Comparison of ENCODE assay signal across 9 cellular contexts in the genomic region with DNA sequence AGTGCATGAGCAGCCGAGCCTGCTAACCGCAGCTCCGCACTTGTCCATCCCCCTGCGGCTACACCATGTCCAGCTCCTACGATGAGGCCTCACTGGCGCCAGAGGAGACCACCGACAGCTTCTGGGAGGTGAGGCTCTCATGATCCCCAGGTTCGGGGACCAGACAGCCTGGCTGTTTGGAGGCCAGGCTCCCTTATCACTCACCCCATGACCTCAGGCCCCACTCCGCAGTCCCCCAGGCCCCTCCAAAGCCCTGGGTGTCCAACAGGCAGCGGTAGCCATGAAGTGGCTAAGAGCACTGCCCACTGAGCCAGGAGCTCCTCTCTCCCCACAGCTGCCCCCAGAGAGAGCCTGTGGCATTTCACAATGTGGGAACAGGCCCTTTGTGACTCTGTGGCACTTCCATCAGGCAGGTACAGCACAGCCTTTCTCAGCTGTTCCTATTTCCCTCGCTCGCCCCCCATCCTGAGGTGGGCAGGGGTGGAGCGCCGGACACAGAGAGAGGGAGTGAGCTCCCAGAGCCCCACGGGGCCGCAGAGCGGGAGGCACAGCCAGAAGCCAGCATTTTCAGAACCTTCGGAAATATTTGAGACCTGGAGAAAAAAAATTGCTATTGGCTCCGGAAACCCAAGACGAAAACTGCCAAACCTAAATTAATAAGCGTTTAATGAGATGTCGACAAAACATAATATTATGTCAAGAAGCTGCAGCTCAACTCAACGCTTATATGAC. TPM values are rescaled to one million over a fixed set of nuclear protein-coding genes. Genes with fewer than 3 reads are reported as not detected.
A peak's percentile ranks its signal among the peaks of the same experiment; 100 is the strongest.
DNase-seq lines count a peak whose midpoint lies in the region; ATAC-seq and TF ChIP-seq lines count a peak whose summit lies in the region.
"Had no signal": no experiment of that assay in that cellular context is flagged by ENCODE, and none has a peak within 500 bp of the region (broad histone marks: within the 10 kb centered on the region; RNA-seq: fewer than 3 reads in every experiment).

No MANE protein-coding gene starts in this region.

- H3F3A ChIP-seq in Loucy (ENCODE audit: low read depth) (no peaks in the 10 kb centered on the region), neural cell (ENCODE audit: insufficient read depth, low read length, poor library complexity, severe bottlenecking) (no peaks in the 10 kb centered on the region)

- H3K9me3 Mint-ChIP-seq in effector memory CD8-positive, alpha-beta T cell: no peaks in the 10 kb centered on the region

- peak overlapping the region; percentile 68 for H3K4me2 ChIP-seq in Loucy (ENCODE audit: low read depth, low read length, poor library complexity, severe bottlenecking)
- H3K4me2 ChIP-seq in neural cell (ENCODE audit: low read length): peak overlapping the region; percentile 51

- no peak overlapping the region for H3K27ac Mint-ChIP-seq in effector memory CD8-positive, alpha-beta T cell

- peaks cover 11% of the 10 kb centered on the region for H3K36me3 Mint-ChIP-seq in effector memory CD8-positive, alpha-beta T cell (ENCODE audit: insufficient read depth)
- H3K36me3 Mint-ChIP-seq: CD14-positive monocyte had no signal

- peak overlapping the region; percentile 36 for H3K9ac ChIP-seq in Loucy (ENCODE audit: low read depth, low read length, poor library complexity, severe bottlenecking)
- no peak overlapping the region for H3K9ac ChIP-seq in neural cell (ENCODE audit: low read length)

- no peak for DNase-seq in effector memory CD8-positive, alpha-beta T cell
- no peak for DNase-seq in GM13977 (ENCODE audit: low spot score)
- DNase-seq in GDM1 (lab: John Stamatoyannopoulos, UW): no peak
- DNase-seq in ACHN: no peak

- ATAC-seq in effector memory CD8-positive, alpha-beta T cell (replicated peaks): no peak
- ATAC-seq in GM21529 (IDR thresholded peaks at IDR 0.05; ENCODE audit: unreplicated experiment): no peak

- peaks cover 12 to 14% of the 10 kb centered on the region in 2 donors for H3K4me1 Mint-ChIP-seq in effector memory CD8-positive, alpha-beta T cell (ENCODE audit: low read depth in 2 of 2)

- no peak for TF ChIP-seq CTCF in Loucy (conservative IDR thresholded peaks at IDR 0.05; ENCODE audit: low read length)
- TF ChIP-seq CTCF in neural cell (IDR thresholded peaks at IDR 0.05; ENCODE audit: poor library complexity, severe bottlenecking): no peak
- no peak for TF ChIP-seq CTCF in GM13977 (IDR thresholded peaks at IDR 0.05; ENCODE audit: extremely low read depth, insufficient read depth, missing control alignments)

- H3K27me3 Mint-ChIP-seq in effector memory CD8-positive, alpha-beta T cell: no peaks in the 10 kb centered on the region

- H4K20me1 ChIP-seq in Loucy (ENCODE audit: insufficient read depth, low read length, poor library complexity, severe bottlenecking) (no peaks in the 10 kb centered on the region), neural cell (ENCODE audit: insufficient read depth) (no peaks in the 10 kb centered on the region)

- H3K79me2 ChIP-seq in ACC112 (ENCODE audit: control insufficient read depth, insufficient read depth, low read length, unreplicated experiment) (no peaks in the 10 kb centered on the region), Loucy (ENCODE audit: insufficient read depth, low read length) (no peaks in the 10 kb centered on the region), neural cell (replicated peaks; ENCODE audit: insufficient read depth, low read length) (no peaks in the 10 kb centered on the region)

- H3K4me1 ChIP-seq in ACC112 (ENCODE audit: control insufficient read depth, insufficient read depth, low read length, unreplicated experiment): peaks cover 9% of the 10 kb centered on the region
- H3K4me1 ChIP-seq in Loucy (ENCODE audit: insufficient read depth, low read length, poor library complexity, severe bottlenecking): no peaks in the 10 kb centered on the region

- no peak overlapping the region for H3K27ac ChIP-seq in ACC112 (ENCODE audit: low read depth, low read length)
- H3K27ac ChIP-seq in neural cell (ENCODE audit: low read length): no peak overlapping the region

- in situ Hi-C loops in GM13977 (cut with MboI; ENCODE audit: low pct_unique_long_range_greater_than_20kb, low sequenced_read_pairs, unreplicated experiment) (no loop called here), ACHN (cut with HindIII; ENCODE audit: low pct_ligation_motif_present, low pct_unique_long_range_greater_than_20kb, low sequenced_read_pairs) (no loop called here)

- peak overlapping the region; percentile 44 to 58 for H3K4me3 Mint-ChIP-seq in effector memory CD8-positive, alpha-beta T cell

- H3K9me3 ChIP-seq in Loucy (ENCODE audit: insufficient read depth, low read depth, low read length) (no peaks in the 10 kb centered on the region), neural cell (ENCODE audit: low read length) (no peaks in the 10 kb centered on the region)

- no peak for TF ChIP-seq RAD21 in neural cell (conservative IDR thresholded peaks at IDR 0.05)

- H2AFZ ChIP-seq in ACC112 (ENCODE audit: low read length, unreplicated experiment): peak overlapping the region; percentile 63
- peak overlapping the region; percentile 76 for H2AFZ ChIP-seq in Loucy (ENCODE audit: low read length)
- H2AFZ ChIP-seq in neural cell (ENCODE audit: low read depth, low read length): no peak overlapping the region

- H3K36me3 ChIP-seq in ACC112 (ENCODE audit: insufficient read depth, low read length) (no peaks in the 10 kb centered on the region), Loucy (ENCODE audit: insufficient read depth, low read length) (no peaks in the 10 kb centered on the region), neural cell (ENCODE audit: insufficient read depth, low read length) (no peaks in the 10 kb centered on the region)

- H3K27me3 ChIP-seq in ACC112 (ENCODE audit: insufficient read depth, low read length) (no peaks in the 10 kb centered on the region), Loucy (ENCODE audit: insufficient read depth, low read length, poor library complexity, severe bottlenecking) (no peaks in the 10 kb centered on the region), neural cell (ENCODE audit: insufficient read depth, low read depth, low read length) (no peaks in the 10 kb centered on the region)

- H3K4me3 ChIP-seq in ACC112 (ENCODE audit: low read depth, low read length) (peak overlapping the region; percentile 54), Loucy (ENCODE audit: low read length, poor library complexity, severe bottlenecking) (peak overlapping the region; percentile 61), neural cell (ENCODE audit: low read length) (peak overlapping the region; percentile 28)

- H3K9me2 ChIP-seq in Loucy (replicated peaks; ENCODE audit: low read depth, low read length) (no peaks in the 10 kb centered on the region), neural cell (ENCODE audit: insufficient read depth, low read length) (no peaks in the 10 kb centered on the region)

- TF ChIP-seq EP300 in neural cell (conservative IDR thresholded peaks at IDR 0.05; ENCODE audit: poor library complexity, severe bottlenecking): no peak

TF ChIP-seq in neural cell, 6 proteins besides CTCF, POLR2A, EP300 and RAD21:
- TF ChIP-seq TAF1 (IDR thresholded peaks at IDR 0.05; ENCODE audit: low read depth): no peak
- no peak for TF ChIP-seq EZH2 (IDR thresholded peaks at IDR 0.05; ENCODE audit: borderline replicate concordance, insufficient read depth, low read length, poor library complexity, severe bottlenecking)
- TF ChIP-seq, protein P1, sequence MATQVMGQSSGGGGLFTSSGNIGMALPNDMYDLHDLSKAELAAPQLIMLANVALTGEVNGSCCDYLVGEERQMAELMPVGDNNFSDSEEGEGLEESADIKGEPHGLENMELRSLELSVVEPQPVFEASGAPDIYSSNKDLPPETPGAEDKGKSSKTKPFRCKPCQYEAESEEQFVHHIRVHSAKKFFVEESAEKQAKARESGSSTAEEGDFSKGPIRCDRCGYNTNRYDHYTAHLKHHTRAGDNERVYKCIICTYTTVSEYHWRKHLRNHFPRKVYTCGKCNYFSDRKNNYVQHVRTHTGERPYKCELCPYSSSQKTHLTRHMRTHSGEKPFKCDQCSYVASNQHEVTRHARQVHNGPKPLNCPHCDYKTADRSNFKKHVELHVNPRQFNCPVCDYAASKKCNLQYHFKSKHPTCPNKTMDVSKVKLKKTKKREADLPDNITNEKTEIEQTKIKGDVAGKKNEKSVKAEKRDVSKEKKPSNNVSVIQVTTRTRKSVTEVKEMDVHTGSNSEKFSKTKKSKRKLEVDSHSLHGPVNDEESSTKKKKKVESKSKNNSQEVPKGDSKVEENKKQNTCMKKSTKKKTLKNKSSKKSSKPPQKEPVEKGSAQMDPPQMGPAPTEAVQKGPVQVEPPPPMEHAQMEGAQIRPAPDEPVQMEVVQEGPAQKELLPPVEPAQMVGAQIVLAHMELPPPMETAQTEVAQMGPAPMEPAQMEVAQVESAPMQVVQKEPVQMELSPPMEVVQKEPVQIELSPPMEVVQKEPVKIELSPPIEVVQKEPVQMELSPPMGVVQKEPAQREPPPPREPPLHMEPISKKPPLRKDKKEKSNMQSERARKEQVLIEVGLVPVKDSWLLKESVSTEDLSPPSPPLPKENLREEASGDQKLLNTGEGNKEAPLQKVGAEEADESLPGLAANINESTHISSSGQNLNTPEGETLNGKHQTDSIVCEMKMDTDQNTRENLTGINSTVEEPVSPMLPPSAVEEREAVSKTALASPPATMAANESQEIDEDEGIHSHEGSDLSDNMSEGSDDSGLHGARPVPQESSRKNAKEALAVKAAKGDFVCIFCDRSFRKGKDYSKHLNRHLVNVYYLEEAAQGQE (IDR thresholded peaks at IDR 0.05; ENCODE audit: borderline replicate concordance): no peak
- no peak for TF ChIP-seq MXI1 (conservative IDR thresholded peaks at IDR 0.05; ENCODE audit: poor library complexity, severe bottlenecking)
- no peak for TF ChIP-seq SMC3 (conservative IDR thresholded peaks at IDR 0.05; ENCODE audit: poor library complexity)
- TF ChIP-seq POLR2AphosphoS5 (IDR thresholded peaks at IDR 0.05): no peak

RNA-seq across cellular contexts. Expression of a gene that starts 29.7 kb away (rescaled TPM):
- polyA plus RNA-seq in neural cell: 0.24 and 0.36 TPM in 2 replicates
- 0.24 TPM in 1 of 2 replicates, not detected in the other for polyA minus RNA-seq in neural cell
- polyA plus RNA-seq: CD14-positive monocyte had no signal
